In the genomic region with DNA sequence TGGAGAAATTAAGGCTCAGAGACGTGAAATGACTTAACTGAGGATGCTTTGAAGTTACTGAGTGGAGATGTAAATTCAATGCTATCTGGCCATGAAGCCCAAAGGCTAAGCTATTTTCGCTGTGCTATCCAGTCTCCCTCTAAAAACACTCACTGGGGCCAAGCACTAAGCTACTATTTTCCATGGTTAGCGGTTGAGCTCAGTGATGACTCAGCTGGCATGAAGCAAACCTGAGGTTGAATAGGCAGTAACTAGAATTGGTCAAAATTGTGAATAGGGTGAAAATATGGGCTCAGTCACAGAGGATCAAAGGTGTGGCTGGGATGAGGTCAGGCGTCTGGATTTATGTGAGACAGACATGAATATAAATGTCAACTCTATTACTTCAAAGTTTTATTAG, we compare ENCODE assay signal across 28 cellular contexts.
DNase-seq lines count a peak whose midpoint lies in the region; ATAC-seq and TF ChIP-seq lines count a peak whose summit lies in the region.
"Had no signal": no experiment of that assay in that cellular context is flagged by ENCODE, and none has a peak within 500 bp of the region (broad histone marks: within the 10 kb centered on the region; RNA-seq: fewer than 3 reads in every experiment).

No MANE protein-coding gene starts in this region.

- CTCF ChIA-PET in MCF 10A (lab: Yijun Ruan, JAX): no interaction called here

- H3K9me3 Mint-ChIP-seq in MCF 10A (ENCODE audit: unreplicated experiment): no peaks in the 10 kb centered on the region
- H3K9me3 Mint-ChIP-seq in activated naive CD8-positive, alpha-beta T cell treated with anti-CD3 and anti-CD28 coated beads for 36 hours: no peaks in the 10 kb centered on the region
- H3K9me3 Mint-ChIP-seq: activated CD4-positive, alpha-beta memory T cell treated with anti-CD3 and anti-CD28 coated beads, Interleukin-2, amount 10 ng/mL, durations not matched to agents 7 days and 5 days; activated naive CD4-positive, alpha-beta T cell treated with anti-CD3 and anti-CD28 coated beads, Interleukin-2, amount 50 U/mL, for 24 hours; activated T-helper 2 cell treated with anti-CD3 and anti-CD28 coated beads, Interferon-gamma antibody, Interleukin-2, Interleukin-4, amounts not matched to agents 10 μg/mL and 5 μg/mL and 100 μg/mL, durations not matched to agents 14 hours and 24 hours and 36 hours; naive thymus-derived CD8-positive, alpha-beta T cell had no signal

- intact Hi-C loops in MCF 10A (cut with micrococcal nuclease): no loop called here
- intact Hi-C loops in breast epithelium (cut with DNase I; ENCODE audit: low total_unique reads): no loop called here
- intact Hi-C loops in left colon (cut with DNase I, micrococcal nuclease): no loop called here

- no peak overlapping the region for H3K4me3 Mint-ChIP-seq in MCF 10A (ENCODE audit: unreplicated experiment)
- H3K4me3 Mint-ChIP-seq in activated naive CD8-positive, alpha-beta T cell treated with anti-CD3 and anti-CD28 coated beads for 36 hours: no peak overlapping the region
- H3K4me3 Mint-ChIP-seq: activated CD4-positive, alpha-beta memory T cell treated with anti-CD3 and anti-CD28 coated beads, Interleukin-2, amount 10 ng/mL, durations not matched to agents 7 days and 5 days; activated naive CD4-positive, alpha-beta T cell treated with anti-CD3 and anti-CD28 coated beads, Interleukin-2, amount 50 U/mL, for 24 hours; CD4-positive, alpha-beta memory T cell; mesothelial cell of epicardium; naive thymus-derived CD8-positive, alpha-beta T cell had no signal

- TF ChIP-seq POLR2A in breast epithelium (IDR thresholded peaks at IDR 0.05): no peak

- no peaks in the 10 kb centered on the region for H3K27me3 Mint-ChIP-seq in MCF 10A (ENCODE audit: insufficient read depth, unreplicated experiment)
- H3K27me3 Mint-ChIP-seq in activated naive CD8-positive, alpha-beta T cell treated with anti-CD3 and anti-CD28 coated beads for 36 hours: no peaks in the 10 kb centered on the region
- H3K27me3 Mint-ChIP-seq: activated CD4-positive, alpha-beta memory T cell treated with anti-CD3 and anti-CD28 coated beads, Interleukin-2, amount 10 ng/mL, durations not matched to agents 7 days and 5 days had no signal

- H3K36me3 ChIP-seq in breast epithelium: no peaks in the 10 kb centered on the region
- H3K36me3 ChIP-seq: left lung, uterus had no signal

- H3K27ac ChIP-seq in breast epithelium: no peak overlapping the region
- H3K27ac ChIP-seq: left lung, testis, uterus had no signal

- TF ChIP-seq CTCF in MCF 10A (IDR thresholded peaks at IDR 0.05; ENCODE audit: unreplicated experiment): no peak
- no peak for TF ChIP-seq CTCF in breast epithelium (IDR thresholded peaks at IDR 0.05)

- H3K4me1 Mint-ChIP-seq in MCF 10A (ENCODE audit: insufficient read depth, unreplicated experiment): peaks cover 5% of the 10 kb centered on the region
- no peaks in the 10 kb centered on the region for H3K4me1 Mint-ChIP-seq in activated naive CD8-positive, alpha-beta T cell treated with anti-CD3 and anti-CD28 coated beads for 36 hours
- H3K4me1 Mint-ChIP-seq: activated CD4-positive, alpha-beta memory T cell treated with anti-CD3 and anti-CD28 coated beads, Interleukin-2, amount 10 ng/mL, durations not matched to agents 7 days and 5 days; activated naive CD4-positive, alpha-beta T cell treated with anti-CD3 and anti-CD28 coated beads, Interleukin-2, amount 50 U/mL, for 24 hours; CD4-positive, alpha-beta memory T cell; mesothelial cell of epicardium; naive thymus-derived CD8-positive, alpha-beta T cell had no signal

- ATAC-seq in GM21825 (IDR thresholded peaks at IDR 0.05; ENCODE audit: unreplicated experiment) (no peak), left colon (no peak)
- ATAC-seq: left lung; naive thymus-derived CD8-positive, alpha-beta T cell had no signal

- BruUV-seq in MCF 10A (replicated peaks; lab: Mats Ljungman, UMichigan): no TSS peak

- H3K4me1 ChIP-seq in breast epithelium: no peaks in the 10 kb centered on the region
- H3K4me1 ChIP-seq: left lung, testis, uterus had no signal

- H3K9me3 ChIP-seq in breast epithelium: no peaks in the 10 kb centered on the region
- H3K9me3 ChIP-seq: left lung, testis, uterus had no signal

- POLR2A ChIA-PET in MCF 10A (lab: Yijun Ruan, JAX): no interaction called here

- H3K36me3 Mint-ChIP-seq in MCF 10A (ENCODE audit: insufficient read depth, unreplicated experiment): no peaks in the 10 kb centered on the region
- H3K36me3 Mint-ChIP-seq in activated naive CD8-positive, alpha-beta T cell treated with anti-CD3 and anti-CD28 coated beads for 36 hours: no peaks in the 10 kb centered on the region
- H3K36me3 Mint-ChIP-seq: activated naive CD4-positive, alpha-beta T cell treated with anti-CD3 and anti-CD28 coated beads, Interleukin-2, amount 50 U/mL, for 24 hours; CD4-positive, alpha-beta memory T cell; mesothelial cell of epicardium; naive thymus-derived CD8-positive, alpha-beta T cell had no signal

- H3K4me3 ChIP-seq in breast epithelium: no peak overlapping the region
- H3K4me3 ChIP-seq: left lung, testis, uterus had no signal

- no peak overlapping the region for H3K27ac Mint-ChIP-seq in MCF 10A (ENCODE audit: low read depth, unreplicated experiment)
- H3K27ac Mint-ChIP-seq in activated naive CD8-positive, alpha-beta T cell treated with anti-CD3 and anti-CD28 coated beads for 36 hours: no peak overlapping the region
- H3K27ac Mint-ChIP-seq: activated CD4-positive, alpha-beta memory T cell treated with anti-CD3 and anti-CD28 coated beads, Interleukin-2, amount 10 ng/mL, durations not matched to agents 7 days and 5 days; activated naive CD4-positive, alpha-beta T cell treated with anti-CD3 and anti-CD28 coated beads, Interleukin-2, amount 50 U/mL, for 24 hours; activated T-helper 2 cell treated with anti-CD3 and anti-CD28 coated beads, Interferon-gamma antibody, Interleukin-2, Interleukin-4, amounts not matched to agents 10 μg/mL and 5 μg/mL and 100 μg/mL, durations not matched to agents 14 hours and 24 hours and 36 hours; CD4-positive, alpha-beta memory T cell; mesothelial cell of epicardium; naive thymus-derived CD8-positive, alpha-beta T cell had no signal

- DNase-seq in MCF 10A (ENCODE audit: unreplicated experiment): peak; percentile 59
- DNase-seq in breast epithelium (ENCODE audit: low spot score in 2 of 2): no peak
- DNase-seq in RPMI8226: peak; percentile 21
- DNase-seq in fibroblast of peridontal ligament (ENCODE audit: extremely low read depth): peak; percentile 8
- DNase-seq in left colon: no peak
- DNase-seq in activated naive CD8-positive, alpha-beta T cell treated with anti-CD3 and anti-CD28 coated beads for 36 hours: no peak
- no peak for DNase-seq in C1 segment of cervical spinal cord (lab: John Stamatoyannopoulos, UW)
- DNase-seq: 8988T; activated CD4-positive, alpha-beta memory T cell treated with anti-CD3 and anti-CD28 coated beads, Interleukin-2, amount 10 ng/mL, durations not matched to agents 7 days and 5 days; activated CD4-positive, CD25-positive, alpha-beta regulatory T cell treated with anti-CD3 and anti-CD28 coated beads, Interleukin-2, amount 50 U/mL, for 72 hours; aorta; CD4-positive, alpha-beta memory T cell; cerebellar nuclear complex; HCEC 1CT; Karpas-422; left lung; naive thymus-derived CD8-positive, alpha-beta T cell; NCI-H1105; NCI-H1930; NCI-H524 treated with DMSO at 0.1 percent for 48 hours; NK-92 treated with Interleukin-12 subunit alpha and Interleukin-12 subunit beta, amount 100 ng/mL, for 24 hours; stimulated activated naive CD4-positive, alpha-beta T cell treated with Interleukin-2 at 50 U/mL for 16 hours; testis; uterus had no signal

- H3K27me3 ChIP-seq in breast epithelium: no peaks in the 10 kb centered on the region
- H3K27me3 ChIP-seq: left lung, testis, uterus had no signal

Comparison
In these comparisons a context has a peak if more than half of its experiments do, and no peak if none do; other contexts are left out.
1. DNase-seq: peak in MCF 10A (single experiment), RPMI8226 (single experiment) and fibroblast of peridontal ligament (single experiment); none in breast epithelium (0 of 2), left colon (0 of 2), activated naive CD8-positive, alpha-beta T cell treated with anti-CD3 and anti-CD28 coated beads for 36 hours (single experiment) and C1 segment of cervical spinal cord (0 of 14).